ENCODE assay signal across 1 cellular context in the genomic region with DNA sequence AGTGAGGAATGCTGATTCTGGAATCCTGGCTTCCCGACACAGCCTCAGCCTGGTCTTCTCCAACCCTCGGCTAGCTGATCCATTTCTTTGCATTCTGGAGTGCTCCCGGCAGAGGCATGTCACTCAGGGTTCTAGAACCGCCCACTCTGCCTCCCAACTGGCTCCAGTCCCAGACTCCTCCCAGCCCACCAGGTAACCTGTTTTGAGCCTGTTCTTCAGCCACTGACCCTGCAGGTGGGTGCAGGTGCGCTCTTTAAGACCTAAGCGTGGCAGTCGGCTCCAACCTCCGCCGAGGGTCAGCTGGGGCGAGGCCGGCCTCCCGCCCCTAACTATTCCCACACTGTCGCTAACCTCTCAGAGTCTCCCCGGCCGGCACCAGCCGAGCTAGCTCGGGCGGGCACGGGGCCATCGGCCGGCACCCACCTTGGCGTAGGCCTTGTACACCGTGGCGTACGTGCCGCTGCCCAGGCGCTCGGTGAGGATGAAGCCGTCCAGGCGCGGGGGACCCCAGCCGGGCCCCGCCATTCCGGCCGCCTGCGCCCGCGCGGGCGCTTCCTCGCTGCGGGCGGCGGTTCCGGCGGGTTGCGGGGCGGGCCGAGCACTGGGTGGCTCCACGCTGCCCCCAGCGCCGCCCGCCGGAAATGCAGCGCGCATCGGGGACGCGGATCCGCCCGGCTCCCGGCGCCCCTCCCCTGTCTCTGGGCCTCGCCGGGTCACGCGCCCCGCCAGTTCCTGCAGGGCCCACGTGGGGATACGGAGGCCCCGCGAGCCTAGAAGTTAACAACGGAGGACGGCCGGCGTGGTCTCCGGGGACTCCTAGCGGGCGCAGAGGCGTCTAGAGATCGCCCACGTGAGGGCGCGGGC.
TF ChIP-seq lines count a peak whose summit lies in the region.

A gene with protein sequence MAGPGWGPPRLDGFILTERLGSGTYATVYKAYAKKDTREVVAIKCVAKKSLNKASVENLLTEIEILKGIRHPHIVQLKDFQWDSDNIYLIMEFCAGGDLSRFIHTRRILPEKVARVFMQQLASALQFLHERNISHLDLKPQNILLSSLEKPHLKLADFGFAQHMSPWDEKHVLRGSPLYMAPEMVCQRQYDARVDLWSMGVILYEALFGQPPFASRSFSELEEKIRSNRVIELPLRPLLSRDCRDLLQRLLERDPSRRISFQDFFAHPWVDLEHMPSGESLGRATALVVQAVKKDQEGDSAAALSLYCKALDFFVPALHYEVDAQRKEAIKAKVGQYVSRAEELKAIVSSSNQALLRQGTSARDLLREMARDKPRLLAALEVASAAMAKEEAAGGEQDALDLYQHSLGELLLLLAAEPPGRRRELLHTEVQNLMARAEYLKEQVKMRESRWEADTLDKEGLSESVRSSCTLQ (minus strand): TSS at position 576 of the 864 bp plus-strand sequence. CDS start 51 bp downstream, at position 525.

TF ChIP-seq in K562, 482 proteins besides CTCF, POLR2A, EP300 and RAD21 (continued from another document and continues in another):
- TF ChIP-seq, protein P1, sequence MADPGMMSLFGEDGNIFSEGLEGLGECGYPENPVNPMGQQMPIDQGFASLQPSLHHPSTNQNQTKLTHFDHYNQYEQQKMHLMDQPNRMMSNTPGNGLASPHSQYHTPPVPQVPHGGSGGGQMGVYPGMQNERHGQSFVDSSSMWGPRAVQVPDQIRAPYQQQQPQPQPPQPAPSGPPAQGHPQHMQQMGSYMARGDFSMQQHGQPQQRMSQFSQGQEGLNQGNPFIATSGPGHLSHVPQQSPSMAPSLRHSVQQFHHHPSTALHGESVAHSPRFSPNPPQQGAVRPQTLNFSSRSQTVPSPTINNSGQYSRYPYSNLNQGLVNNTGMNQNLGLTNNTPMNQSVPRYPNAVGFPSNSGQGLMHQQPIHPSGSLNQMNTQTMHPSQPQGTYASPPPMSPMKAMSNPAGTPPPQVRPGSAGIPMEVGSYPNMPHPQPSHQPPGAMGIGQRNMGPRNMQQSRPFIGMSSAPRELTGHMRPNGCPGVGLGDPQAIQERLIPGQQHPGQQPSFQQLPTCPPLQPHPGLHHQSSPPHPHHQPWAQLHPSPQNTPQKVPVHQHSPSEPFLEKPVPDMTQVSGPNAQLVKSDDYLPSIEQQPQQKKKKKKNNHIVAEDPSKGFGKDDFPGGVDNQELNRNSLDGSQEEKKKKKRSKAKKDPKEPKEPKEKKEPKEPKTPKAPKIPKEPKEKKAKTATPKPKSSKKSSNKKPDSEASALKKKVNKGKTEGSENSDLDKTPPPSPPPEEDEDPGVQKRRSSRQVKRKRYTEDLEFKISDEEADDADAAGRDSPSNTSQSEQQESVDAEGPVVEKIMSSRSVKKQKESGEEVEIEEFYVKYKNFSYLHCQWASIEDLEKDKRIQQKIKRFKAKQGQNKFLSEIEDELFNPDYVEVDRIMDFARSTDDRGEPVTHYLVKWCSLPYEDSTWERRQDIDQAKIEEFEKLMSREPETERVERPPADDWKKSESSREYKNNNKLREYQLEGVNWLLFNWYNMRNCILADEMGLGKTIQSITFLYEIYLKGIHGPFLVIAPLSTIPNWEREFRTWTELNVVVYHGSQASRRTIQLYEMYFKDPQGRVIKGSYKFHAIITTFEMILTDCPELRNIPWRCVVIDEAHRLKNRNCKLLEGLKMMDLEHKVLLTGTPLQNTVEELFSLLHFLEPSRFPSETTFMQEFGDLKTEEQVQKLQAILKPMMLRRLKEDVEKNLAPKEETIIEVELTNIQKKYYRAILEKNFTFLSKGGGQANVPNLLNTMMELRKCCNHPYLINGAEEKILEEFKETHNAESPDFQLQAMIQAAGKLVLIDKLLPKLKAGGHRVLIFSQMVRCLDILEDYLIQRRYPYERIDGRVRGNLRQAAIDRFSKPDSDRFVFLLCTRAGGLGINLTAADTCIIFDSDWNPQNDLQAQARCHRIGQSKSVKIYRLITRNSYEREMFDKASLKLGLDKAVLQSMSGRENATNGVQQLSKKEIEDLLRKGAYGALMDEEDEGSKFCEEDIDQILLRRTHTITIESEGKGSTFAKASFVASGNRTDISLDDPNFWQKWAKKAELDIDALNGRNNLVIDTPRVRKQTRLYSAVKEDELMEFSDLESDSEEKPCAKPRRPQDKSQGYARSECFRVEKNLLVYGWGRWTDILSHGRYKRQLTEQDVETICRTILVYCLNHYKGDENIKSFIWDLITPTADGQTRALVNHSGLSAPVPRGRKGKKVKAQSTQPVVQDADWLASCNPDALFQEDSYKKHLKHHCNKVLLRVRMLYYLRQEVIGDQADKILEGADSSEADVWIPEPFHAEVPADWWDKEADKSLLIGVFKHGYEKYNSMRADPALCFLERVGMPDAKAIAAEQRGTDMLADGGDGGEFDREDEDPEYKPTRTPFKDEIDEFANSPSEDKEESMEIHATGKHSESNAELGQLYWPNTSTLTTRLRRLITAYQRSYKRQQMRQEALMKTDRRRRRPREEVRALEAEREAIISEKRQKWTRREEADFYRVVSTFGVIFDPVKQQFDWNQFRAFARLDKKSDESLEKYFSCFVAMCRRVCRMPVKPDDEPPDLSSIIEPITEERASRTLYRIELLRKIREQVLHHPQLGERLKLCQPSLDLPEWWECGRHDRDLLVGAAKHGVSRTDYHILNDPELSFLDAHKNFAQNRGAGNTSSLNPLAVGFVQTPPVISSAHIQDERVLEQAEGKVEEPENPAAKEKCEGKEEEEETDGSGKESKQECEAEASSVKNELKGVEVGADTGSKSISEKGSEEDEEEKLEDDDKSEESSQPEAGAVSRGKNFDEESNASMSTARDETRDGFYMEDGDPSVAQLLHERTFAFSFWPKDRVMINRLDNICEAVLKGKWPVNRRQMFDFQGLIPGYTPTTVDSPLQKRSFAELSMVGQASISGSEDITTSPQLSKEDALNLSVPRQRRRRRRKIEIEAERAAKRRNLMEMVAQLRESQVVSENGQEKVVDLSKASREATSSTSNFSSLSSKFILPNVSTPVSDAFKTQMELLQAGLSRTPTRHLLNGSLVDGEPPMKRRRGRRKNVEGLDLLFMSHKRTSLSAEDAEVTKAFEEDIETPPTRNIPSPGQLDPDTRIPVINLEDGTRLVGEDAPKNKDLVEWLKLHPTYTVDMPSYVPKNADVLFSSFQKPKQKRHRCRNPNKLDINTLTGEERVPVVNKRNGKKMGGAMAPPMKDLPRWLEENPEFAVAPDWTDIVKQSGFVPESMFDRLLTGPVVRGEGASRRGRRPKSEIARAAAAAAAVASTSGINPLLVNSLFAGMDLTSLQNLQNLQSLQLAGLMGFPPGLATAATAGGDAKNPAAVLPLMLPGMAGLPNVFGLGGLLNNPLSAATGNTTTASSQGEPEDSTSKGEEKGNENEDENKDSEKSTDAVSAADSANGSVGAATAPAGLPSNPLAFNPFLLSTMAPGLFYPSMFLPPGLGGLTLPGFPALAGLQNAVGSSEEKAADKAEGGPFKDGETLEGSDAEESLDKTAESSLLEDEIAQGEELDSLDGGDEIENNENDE (IDR thresholded peaks at IDR 0.05; ENCODE audit: low read depth, low read length) = no peak
- TF ChIP-seq MAFF (IDR thresholded peaks at IDR 0.05; ENCODE audit: low read length) (no peak), ZNF324 (CRISPR knock-in tag; IDR thresholded peaks at IDR 0.05) (no peak), BRF1 (IDR thresholded peaks at IDR 0.05; ENCODE audit: borderline replicate concordance, extremely low read depth, insufficient read length) (no peak), MTF1 (CRISPR knock-in tag; IDR thresholded peaks at IDR 0.05; ENCODE audit: borderline replicate concordance) (no peak), TBL1XR1 (IDR thresholded peaks at IDR 0.05; ENCODE audit: low read length in 2 of 2) (peak in 1 of 2 experiments; percentile 19; a peak in 1 of 4 replicates), RFX5 (IDR thresholded peaks at IDR 0.05; ENCODE audit: low read depth, low read length) (no peak), ZNF274 (IDR thresholded peaks at IDR 0.05; ENCODE audit: borderline replicate concordance, low read depth, low read length) (no peak), SMARCC2 (IDR thresholded peaks at IDR 0.05; ENCODE audit: low read depth) (no peak), GATA2 (CRISPR knock-in tag; IDR thresholded peaks at IDR 0.05) (no peak), TCFL5 (CRISPR knock-in tag; conservative IDR thresholded peaks at IDR 0.05) (no peak), ETV5 (CRISPR knock-in tag; IDR thresholded peaks at IDR 0.05; ENCODE audit: low read depth) (peak; percentile 71; the same call in 1 of the 2 replicates), HEY1 (CRISPR knock-in tag; IDR thresholded peaks at IDR 0.05; ENCODE audit: borderline replicate concordance) (no peak), MCM2 (IDR thresholded peaks at IDR 0.05; ENCODE audit: low read depth) (no peak), RHOXF2B (CRISPR knock-in tag; conservative IDR thresholded peaks at IDR 0.05) (no peak), TARDBP (IDR thresholded peaks at IDR 0.05) (peak; percentile 43; the same call in 1 of the 2 replicates), POLR2AphosphoS2 (IDR thresholded peaks at IDR 0.05; ENCODE audit: low read length) (peak; percentile 65; the same call in 1 of the 2 replicates), ILK (tag; IDR thresholded peaks at IDR 0.05; ENCODE audit: borderline replicate concordance, low read depth) (no peak), CHCHD3 (CRISPR knock-in tag; IDR thresholded peaks at IDR 0.05) (no peak), NFIC (IDR thresholded peaks at IDR 0.05) (peak; percentile 71), LEF1 (IDR thresholded peaks at IDR 0.05) (no peak), TAF1 (IDR thresholded peaks at IDR 0.05; ENCODE audit: control insufficient read depth, extremely low read depth, insufficient read depth, low read length, severe bottlenecking) (peak; percentile 60), SNRNP70 (optimal IDR thresholded peaks at IDR 0.05; ENCODE audit: low read depth, low read length) (no peak), NBN (IDR thresholded peaks at IDR 0.05; ENCODE audit: low read depth) (peak; percentile 15; the same call in 1 of the 2 replicates), PTTG1 (tag; IDR thresholded peaks at IDR 0.05; ENCODE audit: low read depth) (no peak), ERF (CRISPR knock-in tag; IDR thresholded peaks at IDR 0.05) (no peak), CBX8 (IDR thresholded peaks at IDR 0.05; ENCODE audit: borderline replicate concordance, extremely low read depth, low read depth, low read length, poor library complexity, severe bottlenecking) (no peak), BRD4 (IDR thresholded peaks at IDR 0.05) (no peak), ZC3H11A (IDR thresholded peaks at IDR 0.05; ENCODE audit: low read depth, low read length) (no peak)
- TF ChIP-seq, protein P2, sequence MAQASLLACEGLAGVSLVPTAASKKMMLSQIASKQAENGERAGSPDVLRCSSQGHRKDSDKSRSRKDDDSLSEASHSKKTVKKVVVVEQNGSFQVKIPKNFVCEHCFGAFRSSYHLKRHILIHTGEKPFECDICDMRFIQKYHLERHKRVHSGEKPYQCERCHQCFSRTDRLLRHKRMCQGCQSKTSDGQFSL (CRISPR knock-in tag; IDR thresholded peaks at IDR 0.05) = 0 out of 2 replicates have a peak, but pooled peaks have one; percentile 39
- TF ChIP-seq, protein P2 (tag; IDR thresholded peaks at IDR 0.05) = no peak
- TF ChIP-seq, protein P3, sequence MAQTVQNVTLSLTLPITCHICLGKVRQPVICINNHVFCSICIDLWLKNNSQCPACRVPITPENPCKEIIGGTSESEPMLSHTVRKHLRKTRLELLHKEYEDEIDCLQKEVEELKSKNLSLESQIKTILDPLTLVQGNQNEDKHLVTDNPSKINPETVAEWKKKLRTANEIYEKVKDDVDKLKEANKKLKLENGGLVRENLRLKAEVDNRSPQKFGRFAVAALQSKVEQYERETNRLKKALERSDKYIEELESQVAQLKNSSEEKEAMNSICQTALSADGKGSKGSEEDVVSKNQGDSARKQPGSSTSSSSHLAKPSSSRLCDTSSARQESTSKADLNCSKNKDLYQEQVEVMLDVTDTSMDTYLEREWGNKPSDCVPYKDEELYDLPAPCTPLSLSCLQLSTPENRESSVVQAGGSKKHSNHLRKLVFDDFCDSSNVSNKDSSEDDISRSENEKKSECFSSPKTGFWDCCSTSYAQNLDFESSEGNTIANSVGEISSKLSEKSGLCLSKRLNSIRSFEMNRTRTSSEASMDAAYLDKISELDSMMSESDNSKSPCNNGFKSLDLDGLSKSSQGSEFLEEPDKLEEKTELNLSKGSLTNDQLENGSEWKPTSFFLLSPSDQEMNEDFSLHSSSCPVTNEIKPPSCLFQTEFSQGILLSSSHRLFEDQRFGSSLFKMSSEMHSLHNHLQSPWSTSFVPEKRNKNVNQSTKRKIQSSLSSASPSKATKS (CRISPR knock-in tag; IDR thresholded peaks at IDR 0.05) = no peak
- TF ChIP-seq, protein P4, sequence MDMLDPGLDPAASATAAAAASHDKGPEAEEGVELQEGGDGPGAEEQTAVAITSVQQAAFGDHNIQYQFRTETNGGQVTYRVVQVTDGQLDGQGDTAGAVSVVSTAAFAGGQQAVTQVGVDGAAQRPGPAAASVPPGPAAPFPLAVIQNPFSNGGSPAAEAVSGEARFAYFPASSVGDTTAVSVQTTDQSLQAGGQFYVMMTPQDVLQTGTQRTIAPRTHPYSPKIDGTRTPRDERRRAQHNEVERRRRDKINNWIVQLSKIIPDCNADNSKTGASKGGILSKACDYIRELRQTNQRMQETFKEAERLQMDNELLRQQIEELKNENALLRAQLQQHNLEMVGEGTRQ (CRISPR knock-in tag; IDR thresholded peaks at IDR 0.05) = peak; percentile 92
- TF ChIP-seq, protein P5, sequence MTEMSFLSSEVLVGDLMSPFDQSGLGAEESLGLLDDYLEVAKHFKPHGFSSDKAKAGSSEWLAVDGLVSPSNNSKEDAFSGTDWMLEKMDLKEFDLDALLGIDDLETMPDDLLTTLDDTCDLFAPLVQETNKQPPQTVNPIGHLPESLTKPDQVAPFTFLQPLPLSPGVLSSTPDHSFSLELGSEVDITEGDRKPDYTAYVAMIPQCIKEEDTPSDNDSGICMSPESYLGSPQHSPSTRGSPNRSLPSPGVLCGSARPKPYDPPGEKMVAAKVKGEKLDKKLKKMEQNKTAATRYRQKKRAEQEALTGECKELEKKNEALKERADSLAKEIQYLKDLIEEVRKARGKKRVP (CRISPR knock-in tag; IDR thresholded peaks at IDR 0.05) = no peak
- TF ChIP-seq, protein P6, sequence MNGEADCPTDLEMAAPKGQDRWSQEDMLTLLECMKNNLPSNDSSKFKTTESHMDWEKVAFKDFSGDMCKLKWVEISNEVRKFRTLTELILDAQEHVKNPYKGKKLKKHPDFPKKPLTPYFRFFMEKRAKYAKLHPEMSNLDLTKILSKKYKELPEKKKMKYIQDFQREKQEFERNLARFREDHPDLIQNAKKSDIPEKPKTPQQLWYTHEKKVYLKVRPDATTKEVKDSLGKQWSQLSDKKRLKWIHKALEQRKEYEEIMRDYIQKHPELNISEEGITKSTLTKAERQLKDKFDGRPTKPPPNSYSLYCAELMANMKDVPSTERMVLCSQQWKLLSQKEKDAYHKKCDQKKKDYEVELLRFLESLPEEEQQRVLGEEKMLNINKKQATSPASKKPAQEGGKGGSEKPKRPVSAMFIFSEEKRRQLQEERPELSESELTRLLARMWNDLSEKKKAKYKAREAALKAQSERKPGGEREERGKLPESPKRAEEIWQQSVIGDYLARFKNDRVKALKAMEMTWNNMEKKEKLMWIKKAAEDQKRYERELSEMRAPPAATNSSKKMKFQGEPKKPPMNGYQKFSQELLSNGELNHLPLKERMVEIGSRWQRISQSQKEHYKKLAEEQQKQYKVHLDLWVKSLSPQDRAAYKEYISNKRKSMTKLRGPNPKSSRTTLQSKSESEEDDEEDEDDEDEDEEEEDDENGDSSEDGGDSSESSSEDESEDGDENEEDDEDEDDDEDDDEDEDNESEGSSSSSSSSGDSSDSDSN (IDR thresholded peaks at IDR 0.05; ENCODE audit: borderline replicate concordance in 1 of 2, low read depth in 2 of 2, low read length in 2 of 2) = peak; percentile 46 to 50; a peak in 2 of 4 replicates
